In genomic region chr2:135836596-135836995, GRCh38 we compare ENCODE assay signal across 30 cellular contexts. TPM values are rescaled to one million over a fixed set of nuclear protein-coding genes. Genes with fewer than 3 reads are reported as not detected.
"Had no signal": no experiment of that assay in that cellular context is flagged by ENCODE, and none has a peak within 500 bp of the region (broad histone marks: within the 10 kb centered on the region; RNA-seq: fewer than 3 reads in every experiment).

No MANE protein-coding gene starts in this region.

- H3K4me1 ChIP-seq: neural progenitor cell, parathyroid adenoma had no signal

- H3K9ac ChIP-seq: neural progenitor cell, parathyroid adenoma had no signal

- H3K4me3 ChIP-seq: coronary artery, dorsolateral prefrontal cortex, heart left ventricle, left ventricle myocardium inferior, lung, neural progenitor cell, psoas muscle, SK-N-MC had no signal

- H3K4me2 ChIP-seq: neural progenitor cell had no signal

- H3K36me3 ChIP-seq: brain microvascular endothelial cell, heart left ventricle, left ventricle myocardium inferior had no signal

- H3K27ac ChIP-seq: brain microvascular endothelial cell, coronary artery, dorsolateral prefrontal cortex, heart left ventricle, left ventricle myocardium inferior, neural progenitor cell, parathyroid adenoma, psoas muscle, SK-N-MC, WERI-Rb-1 had no signal

- H3K9me3 ChIP-seq: heart left ventricle, left ventricle myocardium inferior, psoas muscle had no signal

- H3K79me2 ChIP-seq: parathyroid adenoma had no signal

- H2AFZ ChIP-seq: neural progenitor cell, parathyroid adenoma had no signal

- ATAC-seq: effector memory CD8-positive, alpha-beta T cell; heart left ventricle; natural killer cell; psoas muscle; right cardiac atrium had no signal

- DNase-seq: activated CD4-positive, alpha-beta T cell treated with anti-CD3 and anti-CD28 coated beads, Interleukin-2, amount 10 ng/mL, durations not matched to agents 24 days and 14 days; activated CD4-positive, CD25-positive, alpha-beta regulatory T cell treated with anti-CD3 and anti-CD28 coated beads, Interleukin-2, amount 50 U/mL, for 72 hours; activated effector memory CD4-positive, alpha-beta T cell treated with anti-CD3 and anti-CD28 coated beads, Interleukin-2, amount 50 U/mL, for 16 hours; activated naive CD4-positive, alpha-beta T cell treated with anti-CD3 and anti-CD28 coated beads for 36 hours; amniotic stem cell; brain microvascular endothelial cell; dorsolateral prefrontal cortex; effector memory CD8-positive, alpha-beta T cell; erythroblast; heart left ventricle; kidney glomerular epithelial cell; left ventricle myocardium inferior; mesendoderm; natural killer cell; occipital lobe; psoas muscle; right cardiac atrium; stimulated activated CD4-positive, alpha-beta T cell treated with anti-CD3 and anti-CD28 coated beads, Interleukin-2, amount 100 ng/mL, for 48 hours; T-helper 9 cell; trophoblast cell; WERI-Rb-1 had no signal

- H3K27me3 ChIP-seq: brain microvascular endothelial cell, dorsolateral prefrontal cortex, heart left ventricle, neural progenitor cell had no signal

RNA-seq across cellular contexts. Expression of gene LCT, which starts 0.4 kb away (rescaled TPM):
- total RNA-seq: astrocyte, cardiac septum, left ventricle myocardium inferior, occipital lobe, right cardiac atrium, temporal lobe had no signal
- polyA plus RNA-seq: fibroblast of lung, heart left ventricle, right cardiac atrium had no signal
